21 cellular contexts compared by ENCODE assay signal in genomic region chr4:174275101-174275500, GRCh38.
"Had no signal": no experiment of that assay in that cellular context is flagged by ENCODE, and none has a peak within 500 bp of the region (broad histone marks: within the 10 kb centered on the region; RNA-seq: fewer than 3 reads in every experiment).

No MANE protein-coding gene starts in this region.

- H3K4me3 ChIP-seq: esophagus squamous epithelium, gastroesophageal sphincter, lung, pancreas, tibial artery, upper lobe of left lung, uterus had no signal

- H3K27ac Mint-ChIP-seq: dendritic cell treated with granulocyte-macrophage colony-stimulating factor and Interleukin-4, amounts not matched to agents 40 ng/mL and 50 ng/mL, for 4 days; nephron; progenitor cell of endocrine pancreas had no signal

- DNase-seq: esophagus squamous epithelium; foreskin fibroblast; glutamatergic neuron; left colon; left ventricle myocardium superior; mesendoderm; naive B cell; occipital lobe; pancreas; right cardiac atrium; small intestine; stimulated activated CD4-positive, alpha-beta T cell treated with anti-CD3 and anti-CD28 coated beads, Interleukin-12 subunit alpha, Interleukin-12 subunit beta, amount 100 ng/mL, for 4 hours; stimulated activated naive CD4-positive, alpha-beta T cell treated with Interleukin-2 at 50 U/mL for 16 hours; tibial artery; upper lobe of left lung; uterus had no signal

- H3K36me3 ChIP-seq: pancreas, tibial artery, upper lobe of left lung, uterus had no signal

- ATAC-seq: gastroesophageal sphincter, left colon, left ventricle myocardium superior, pancreas, right cardiac atrium had no signal

- H3K27me3 ChIP-seq: esophagus squamous epithelium, gastroesophageal sphincter, pancreas, tibial artery, upper lobe of left lung, uterus had no signal

- H3K4me1 ChIP-seq: pancreas had no signal

- H3K9me3 ChIP-seq: esophagus squamous epithelium, gastroesophageal sphincter, pancreas, tibial artery, upper lobe of left lung, uterus had no signal

- H3K4me1 Mint-ChIP-seq: nephron had no signal

- H3K4me3 Mint-ChIP-seq: dendritic cell treated with granulocyte-macrophage colony-stimulating factor and Interleukin-4, amounts not matched to agents 40 ng/mL and 50 ng/mL, for 4 days; naive B cell; nephron had no signal

- FAIRE-seq: small intestine had no signal

- H3K9me3 Mint-ChIP-seq: dendritic cell treated with granulocyte-macrophage colony-stimulating factor and Interleukin-4, amounts not matched to agents 40 ng/mL and 50 ng/mL, for 4 days; naive B cell had no signal

- H3K27me3 Mint-ChIP-seq: dendritic cell treated with granulocyte-macrophage colony-stimulating factor and Interleukin-4, amounts not matched to agents 40 ng/mL and 50 ng/mL, for 4 days; naive B cell; progenitor cell of endocrine pancreas had no signal
